ENCODE assay signal across 9 cellular contexts in the genomic region with DNA sequence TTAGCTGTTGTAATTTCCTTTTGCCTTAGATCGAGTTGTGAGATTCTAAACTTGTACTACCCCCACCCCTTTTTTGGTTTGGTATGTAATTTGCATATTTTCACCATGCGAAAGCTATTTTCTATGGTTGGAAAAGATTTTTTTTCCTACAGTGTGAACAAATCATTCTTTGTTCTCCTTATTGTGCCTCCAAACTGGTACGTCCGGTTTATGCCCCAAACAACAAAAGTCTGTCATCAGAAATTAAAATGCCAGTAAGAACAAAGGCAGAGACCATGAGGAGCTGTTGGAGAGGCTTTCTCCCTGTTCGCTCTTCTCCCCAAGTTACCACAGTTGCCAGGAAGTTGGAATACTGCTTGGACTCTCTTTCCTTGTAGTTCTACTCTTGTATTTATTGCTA.
DNase-seq lines count a peak whose midpoint lies in the region; ATAC-seq and TF ChIP-seq lines count a peak whose summit lies in the region.
"Had no signal": no experiment of that assay in that cellular context is flagged by ENCODE, and none has a peak within 500 bp of the region (broad histone marks: within the 10 kb centered on the region; RNA-seq: fewer than 3 reads in every experiment).

No MANE protein-coding gene starts in this region.

- no peak for TF ChIP-seq CTCF in fibroblast of pulmonary artery (IDR thresholded peaks at IDR 0.05; ENCODE audit: low read length, missing control alignments)

- ATAC-seq in GM21723 (IDR thresholded peaks at IDR 0.05; ENCODE audit: unreplicated experiment) = no peak
- no peak for ATAC-seq in HG02678 (IDR thresholded peaks at IDR 0.05; ENCODE audit: unreplicated experiment)

- H3K4me3 ChIP-seq in SJSA1 (peak overlapping the region; percentile 10), fibroblast of pulmonary artery (replicated peaks; ENCODE audit: low read depth, low read length) (peak overlapping the region; percentile 23)

- H3K9me3 ChIP-seq in SJSA1 (replicated peaks) = no peaks in the 10 kb centered on the region

- H3K4me1 ChIP-seq in SJSA1 (replicated peaks) = peaks cover 13% of the 10 kb centered on the region

- no peaks in the 10 kb centered on the region for H3K36me3 ChIP-seq in SJSA1

- DNase-seq in GM03348 (ENCODE audit: low spot score) = peak; percentile 48
- peak in 1 of 2 experiments; percentile 80 for DNase-seq in SJSA1 (ENCODE audit: low read depth in 1 of 2, low spot score in 2 of 2)
- DNase-seq in fibroblast of pulmonary artery (ENCODE audit: low read depth) = peak; percentile 65
- peak; percentile 97 for DNase-seq in pons (ENCODE audit: low spot score)
- DNase-seq in stimulated activated CD4-positive, alpha-beta T cell treated with anti-CD3 and anti-CD28 coated beads, Interleukin-2, amount 100 ng/mL, for 24 hours = no peak
- no peak for DNase-seq in NK-92 treated with Interleukin-12 subunit alpha and Interleukin-12 subunit beta, amount 100 ng/mL, for 24 hours (lab: John Stamatoyannopoulos, UW)
- DNase-seq: activated B cell treated with CpG ODN at 0.5 μM for 24 hours had no signal

- H3K27me3 ChIP-seq in SJSA1 (replicated peaks) = no peaks in the 10 kb centered on the region

- peak overlapping the region; percentile 75 for H3K27ac ChIP-seq in SJSA1

Comparison
In these comparisons a context has a peak if more than half of its experiments do, and no peak if none do; other contexts are left out.
1. DNase-seq: peak in GM03348 (single experiment), fibroblast of pulmonary artery (single experiment) and pons (single experiment); none in stimulated activated CD4-positive, alpha-beta T cell treated with anti-CD3 and anti-CD28 coated beads, Interleukin-2, amount 100 ng/mL, for 24 hours (0 of 2) and NK-92 treated with Interleukin-12 subunit alpha and Interleukin-12 subunit beta, amount 100 ng/mL, for 24 hours (single experiment).